8 cellular contexts compared by ENCODE assay signal in the genomic region with DNA sequence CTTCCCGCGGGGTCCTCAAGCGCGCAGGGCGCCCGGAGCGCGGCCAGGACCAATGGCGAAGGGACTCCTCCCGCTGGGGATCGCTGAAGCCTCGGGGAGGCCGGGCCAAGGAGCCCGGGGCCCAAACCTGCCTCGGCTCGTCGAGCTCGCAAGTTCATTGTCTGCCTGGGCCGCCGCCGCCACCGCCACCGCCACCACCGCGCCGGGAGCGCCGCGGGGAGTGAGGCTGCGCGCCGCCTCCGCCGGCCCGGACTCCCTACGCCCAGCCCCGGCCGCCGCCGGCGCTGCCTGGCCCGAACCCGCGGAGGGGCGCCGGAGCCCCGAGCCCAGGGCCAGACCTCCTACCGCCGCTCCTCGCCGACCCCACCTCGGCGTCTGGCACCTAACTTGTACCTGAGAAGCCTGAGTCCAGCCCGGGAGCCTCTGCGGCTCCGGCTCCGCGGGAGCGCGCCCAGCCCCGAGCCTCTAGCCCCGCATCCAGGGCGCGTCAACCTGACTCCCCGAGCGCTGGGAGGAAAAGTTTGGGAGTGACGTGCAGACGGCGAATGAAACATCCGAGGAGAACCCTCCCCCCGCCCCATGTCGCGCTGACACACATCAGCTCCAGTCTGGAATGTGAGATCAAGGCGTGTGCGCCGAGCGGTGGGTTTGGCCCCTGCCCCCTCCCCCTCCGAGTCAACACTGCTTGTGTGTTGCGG. TPM values are rescaled to one million over a fixed set of nuclear protein-coding genes. Genes with fewer than 3 reads are reported as not detected.
DNase-seq lines count a peak whose midpoint lies in the region; ATAC-seq, FAIRE-seq and TF ChIP-seq lines count a peak whose summit lies in the region.

A gene with protein sequence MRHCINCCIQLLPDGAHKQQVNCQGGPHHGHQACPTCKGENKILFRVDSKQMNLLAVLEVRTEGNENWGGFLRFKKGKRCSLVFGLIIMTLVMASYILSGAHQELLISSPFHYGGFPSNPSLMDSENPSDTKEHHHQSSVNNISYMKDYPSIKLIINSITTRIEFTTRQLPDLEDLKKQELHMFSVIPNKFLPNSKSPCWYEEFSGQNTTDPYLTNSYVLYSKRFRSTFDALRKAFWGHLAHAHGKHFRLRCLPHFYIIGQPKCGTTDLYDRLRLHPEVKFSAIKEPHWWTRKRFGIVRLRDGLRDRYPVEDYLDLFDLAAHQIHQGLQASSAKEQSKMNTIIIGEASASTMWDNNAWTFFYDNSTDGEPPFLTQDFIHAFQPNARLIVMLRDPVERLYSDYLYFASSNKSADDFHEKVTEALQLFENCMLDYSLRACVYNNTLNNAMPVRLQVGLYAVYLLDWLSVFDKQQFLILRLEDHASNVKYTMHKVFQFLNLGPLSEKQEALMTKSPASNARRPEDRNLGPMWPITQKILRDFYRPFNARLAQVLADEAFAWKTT (minus strand): TSS at position 523 of the 698 bp plus-strand sequence. CDS start 47,386 bp downstream, outside the sequence.

- peak within 1 kb of the TSS; percentile 56 for H2AFZ ChIP-seq in neuron (ENCODE audit: low read depth, low read length)

- FAIRE-seq in urothelium cell line (lab: Jason Lieb, UNC): no peak

- peak; percentile 17 for DNase-seq in activated CD8-positive, alpha-beta T cell treated with anti-CD3 and anti-CD28 coated beads for 36 hours
- DNase-seq in urothelium cell line (ENCODE audit: low spot score) (no peak), T1000 (lab: John Stamatoyannopoulos, UW) (no peak)

- H3K9me2 ChIP-seq in DOHH2 (replicated peaks; ENCODE audit: control insufficient read depth, low read length): no peaks in the 10 kb centered on the region

- H3K4me3 ChIP-seq in DOHH2 (ENCODE audit: low read length) (peak within 1 kb of the TSS; percentile 95), HEK293 (ENCODE audit: low read depth, low read length) (peak within 1 kb of the TSS; percentile 66), gastroesophageal sphincter (peak within 1 kb of the TSS; percentile 54 to 89), neuron (ENCODE audit: low read length) (peak within 1 kb of the TSS; percentile 76)

- no peak within 1 kb of the TSS for H3K27ac Mint-ChIP-seq in activated CD8-positive, alpha-beta T cell treated with anti-CD3 and anti-CD28 coated beads for 36 hours

- peaks cover 8% of the 10 kb centered on the region for H3F3A ChIP-seq in DOHH2 (ENCODE audit: control insufficient read depth, insufficient read depth)

- no peaks in the 10 kb centered on the region for H3K36me3 Mint-ChIP-seq in activated CD8-positive, alpha-beta T cell treated with anti-CD3 and anti-CD28 coated beads for 36 hours (ENCODE audit: low read depth)

- H3K36me3 ChIP-seq in DOHH2 (ENCODE audit: control insufficient read depth, low read length) (peaks cover 39% of the 10 kb centered on the region), HEK293 (ENCODE audit: control insufficient read depth in 2 of 2, insufficient read depth in 1 of 2, low read length in 2 of 2) (no peaks in the 10 kb centered on the region), gastroesophageal sphincter (no peaks in the 10 kb centered on the region), neuron (ENCODE audit: insufficient read depth, low read length) (no peaks in the 10 kb centered on the region)

- peaks cover 53% of the 10 kb centered on the region for H3K27me3 Mint-ChIP-seq in activated CD8-positive, alpha-beta T cell treated with anti-CD3 and anti-CD28 coated beads for 36 hours

- POLR2A ChIA-PET in HEK293 (lab: Yijun Ruan, JAX): interaction anchor here (0.6 to 2.4 kb wide), 10 partner anchors 17 to 326 kb away, joined by 3 to 8 read pairs (median 4); a partner anchor contains a TSS
- POLR2A ChIA-PET in activated CD8-positive, alpha-beta T cell treated with anti-CD3 and anti-CD28 coated beads for 36 hours (lab: Charles Lee): interaction anchor here (0.6 kb wide), 1 partner anchor 9 kb away, joined by 3 read pairs; no protein-coding TSS in a partner anchor

- peak; percentile 35 for ATAC-seq in activated CD8-positive, alpha-beta T cell treated with anti-CD3 and anti-CD28 coated beads for 36 hours
- peak; percentile 56 for ATAC-seq in gastroesophageal sphincter
- no peak for ATAC-seq in HG03045 (IDR thresholded peaks at IDR 0.05; ENCODE audit: unreplicated experiment)

- intact Hi-C loops in activated CD8-positive, alpha-beta T cell treated with anti-CD3 and anti-CD28 coated beads for 36 hours (cut with micrococcal nuclease): no loop called here

- TF ChIP-seq CTCF in DOHH2 (IDR thresholded peaks at IDR 0.05; ENCODE audit: low read depth, low read length, poor library complexity, severe bottlenecking) (no peak), HEK293 (tag by site-specific recombination; IDR thresholded peaks at IDR 0.05) (peak; percentile 1; the same call in 1 of the 2 replicates), gastroesophageal sphincter (IDR thresholded peaks at IDR 0.05) (no peak)
- no peak for TF ChIP-seq CTCF in activated CD8-positive, alpha-beta T cell treated with anti-CD3 and anti-CD28 coated beads for 36 hours (IDR thresholded peaks at IDR 0.05)

- peak within 1 kb of the TSS; percentile 90 for H3K4me2 ChIP-seq in DOHH2 (ENCODE audit: low read length)

- H3K27me3 ChIP-seq in DOHH2 (ENCODE audit: control insufficient read depth, low read length): no peaks in the 10 kb centered on the region; the same call in 1 of the 2 replicates
- no peaks in the 10 kb centered on the region for H3K27me3 ChIP-seq in gastroesophageal sphincter
- no peaks in the 10 kb centered on the region for H3K27me3 ChIP-seq in neuron (ENCODE audit: insufficient read depth, low read length)

- no peak for TF ChIP-seq EP300 in gastroesophageal sphincter (IDR thresholded peaks at IDR 0.05)

- H3K4me3 Mint-ChIP-seq in activated CD8-positive, alpha-beta T cell treated with anti-CD3 and anti-CD28 coated beads for 36 hours: peak within 1 kb of the TSS; percentile 62

- peaks cover 60% of the 10 kb centered on the region for H3K79me2 ChIP-seq in DOHH2 (ENCODE audit: control insufficient read depth, low read length)

- CTCF ChIA-PET in HEK293 (lab: Yijun Ruan, JAX): interaction anchor here (0.6 to 2.7 kb wide), 5 partner anchors 98 to 1701 kb away, joined by 3 to 17 read pairs (median 3); no protein-coding TSS in a partner anchor
- CTCF ChIA-PET in activated CD8-positive, alpha-beta T cell treated with anti-CD3 and anti-CD28 coated beads for 36 hours (lab: Charles Lee): interaction anchor here (1.3 to 1.9 kb wide), 2 partner anchors 96 to 99 kb away, joined by 6 read pairs; no protein-coding TSS in a partner anchor

- H3K9me3 ChIP-seq in DOHH2 (ENCODE audit: control insufficient read depth, insufficient read depth, low read length) (peaks cover 6% of the 10 kb centered on the region), HEK293 (ENCODE audit: control insufficient read depth, insufficient read depth, low read depth, low read length) (no peaks in the 10 kb centered on the region), gastroesophageal sphincter (no peaks in the 10 kb centered on the region), neuron (ENCODE audit: low read length) (no peaks in the 10 kb centered on the region)

- H4K20me1 ChIP-seq in DOHH2 (ENCODE audit: control insufficient read depth, insufficient read depth, low read depth, low read length): peaks cover 12% of the 10 kb centered on the region; the same call in 1 of the 2 replicates

- H3K4me1 Mint-ChIP-seq in activated CD8-positive, alpha-beta T cell treated with anti-CD3 and anti-CD28 coated beads for 36 hours (ENCODE audit: low read depth): no peaks in the 10 kb centered on the region

- WGBS in gastroesophageal sphincter (ENCODE audit: low coverage in 1 of 2), 2 donors: 0% methylated on average over 1 of the region's 79 CpGs; no CpG with 5 or more reads in 1 of the 2 donors

- TF ChIP-seq POLR2A in gastroesophageal sphincter (IDR thresholded peaks at IDR 0.05): peak; percentile 88 to 93

- peak within 1 kb of the TSS; percentile 73 for H3K27ac ChIP-seq in DOHH2 (ENCODE audit: low read depth, low read length)
- peak within 1 kb of the TSS; percentile 90; the same call in 1 of the 2 replicates for H3K27ac ChIP-seq in HEK293 (ENCODE audit: extremely low read depth, low read depth, low read length)
- peak within 1 kb of the TSS; percentile 76 to 97 (median 96) for H3K27ac ChIP-seq in gastroesophageal sphincter

- H3K4me1 ChIP-seq in DOHH2 (ENCODE audit: control insufficient read depth, low read length) (peaks cover 52% of the 10 kb centered on the region), HEK293 (ENCODE audit: control insufficient read depth, insufficient read depth, low read length) (peaks cover 5% of the 10 kb centered on the region), gastroesophageal sphincter (peaks cover 2 to 79% (median 36%) of the 10 kb centered on the region in 3 donors), neuron (ENCODE audit: insufficient read depth, low read length) (peaks cover 21% of the 10 kb centered on the region)

- H3K9me3 Mint-ChIP-seq in activated CD8-positive, alpha-beta T cell treated with anti-CD3 and anti-CD28 coated beads for 36 hours: peaks cover 2% of the 10 kb centered on the region

TF ChIP-seq in HEK293, 187 proteins besides CTCF, POLR2A, EP300 and RAD21 (continues in another document):
- no peak for TF ChIP-seq ZNF830 (tag by site-specific recombination; IDR thresholded peaks at IDR 0.05; ENCODE audit: low read depth)
- peak; percentile 71 for TF ChIP-seq WT1 (tag by site-specific recombination; IDR thresholded peaks at IDR 0.05)
- TF ChIP-seq ZBTB8A (tag by site-specific recombination; IDR thresholded peaks at IDR 0.05): 0 out of 2 replicates have a peak, but pooled peaks have one; percentile 33
- TF ChIP-seq ZNF768 (tag by site-specific recombination; IDR thresholded peaks at IDR 0.05): no peak
- peak; percentile 71; the same call in 1 of the 2 replicates for TF ChIP-seq KLF1 (tag by site-specific recombination; IDR thresholded peaks at IDR 0.05)
- TF ChIP-seq GLIS2 (tag by site-specific recombination; IDR thresholded peaks at IDR 0.05): peak; percentile 29
- 0 out of 2 replicates have a peak, but pooled peaks have one; percentile 34 for TF ChIP-seq ZBTB21 (tag by site-specific recombination; IDR thresholded peaks at IDR 0.05)
- TF ChIP-seq, protein P1, sequence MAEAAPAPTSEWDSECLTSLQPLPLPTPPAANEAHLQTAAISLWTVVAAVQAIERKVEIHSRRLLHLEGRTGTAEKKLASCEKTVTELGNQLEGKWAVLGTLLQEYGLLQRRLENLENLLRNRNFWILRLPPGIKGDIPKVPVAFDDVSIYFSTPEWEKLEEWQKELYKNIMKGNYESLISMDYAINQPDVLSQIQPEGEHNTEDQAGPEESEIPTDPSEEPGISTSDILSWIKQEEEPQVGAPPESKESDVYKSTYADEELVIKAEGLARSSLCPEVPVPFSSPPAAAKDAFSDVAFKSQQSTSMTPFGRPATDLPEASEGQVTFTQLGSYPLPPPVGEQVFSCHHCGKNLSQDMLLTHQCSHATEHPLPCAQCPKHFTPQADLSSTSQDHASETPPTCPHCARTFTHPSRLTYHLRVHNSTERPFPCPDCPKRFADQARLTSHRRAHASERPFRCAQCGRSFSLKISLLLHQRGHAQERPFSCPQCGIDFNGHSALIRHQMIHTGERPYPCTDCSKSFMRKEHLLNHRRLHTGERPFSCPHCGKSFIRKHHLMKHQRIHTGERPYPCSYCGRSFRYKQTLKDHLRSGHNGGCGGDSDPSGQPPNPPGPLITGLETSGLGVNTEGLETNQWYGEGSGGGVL (tag by site-specific recombination; IDR thresholded peaks at IDR 0.05): peak; percentile 78

RNA-seq across cellular contexts. Expression of the gene that starts here (rescaled TPM):
- total RNA-seq in activated CD8-positive, alpha-beta T cell treated with anti-CD3 and anti-CD28 coated beads for 36 hours: under 1 TPM; 0.36 to 0.81 TPM
- 10 to 100 TPM; 63.5 to 87.5 (median 74.3) TPM for total RNA-seq in gastroesophageal sphincter

Comparison
In these comparisons a context has a peak if more than half of its experiments do, and no peak if none do; other contexts are left out.
1. RNA of the gene that starts here (total RNA-seq): 63.5 to 87.5 TPM in gastroesophageal sphincter; 0.36 to 0.81 TPM in activated CD8-positive, alpha-beta T cell treated with anti-CD3 and anti-CD28 coated beads for 36 hours; every median in the first group is over 10 times any median in the second.
2. Peak in DNase-seq and ATAC-seq in activated CD8-positive, alpha-beta T cell treated with anti-CD3 and anti-CD28 coated beads for 36 hours; RNA of the gene not detected or under 1 TPM.
3. Peak in every context shown above with its lines, with median percentiles within 50 percentile points of each other: H3K27ac ChIP-seq and H3K4me3 ChIP-seq.